Comparison of ENCODE assay signal across 1 cellular context in genomic region chr16:2155091-2156024, GRCh38.
TF ChIP-seq lines count a peak whose summit lies in the region.

Gene TRAF7 (plus strand): TSS chr16:2155782. CDS start chr16:2163921, 8,139 bp downstream.

TF ChIP-seq in HCT116, 20 proteins besides CTCF, POLR2A, EP300 and RAD21:
- no peak for TF ChIP-seq REST (IDR thresholded peaks at IDR 0.05; ENCODE audit: low read depth)
- TF ChIP-seq YY1 (IDR thresholded peaks at IDR 0.05; ENCODE audit: extremely low read depth, insufficient replicate concordance, low read depth, low read length) = peak; percentile 79
- peak; percentile 49 for TF ChIP-seq ZBTB33 (IDR thresholded peaks at IDR 0.05; ENCODE audit: extremely low read depth, insufficient replicate concordance, low read length)
- TF ChIP-seq ZFX (IDR thresholded peaks at IDR 0.05) = peak; percentile 87
- TF ChIP-seq POLR2AphosphoS5 (IDR thresholded peaks at IDR 0.05; ENCODE audit: low read depth, low read length) = peak; percentile 100
TF ChIP-seq in HCT116: peak in this region for 4.
